Comparison of ENCODE assay signal across 26 cellular contexts in genomic region chr6:21909321-21909720, GRCh38.
DNase-seq lines count a peak whose midpoint lies in the region; ATAC-seq and TF ChIP-seq lines count a peak whose summit lies in the region.
"Had no signal": no experiment of that assay in that cellular context is flagged by ENCODE, and none has a peak within 500 bp of the region (broad histone marks: within the 10 kb centered on the region; RNA-seq: fewer than 3 reads in every experiment).

No MANE protein-coding gene starts in this region.

- H3K36me3 ChIP-seq in RWPE2 (ENCODE audit: low read depth) (no peaks in the 10 kb centered on the region), uterus (no peaks in the 10 kb centered on the region)
- H3K36me3 ChIP-seq in CD8-positive, alpha-beta memory T cell (ENCODE audit: insufficient read depth, low read length) = no peaks in the 10 kb centered on the region

- DNase-seq in RWPE2 (ENCODE audit: low spot score) = no peak
- no peak for DNase-seq in mesothelial cell of epicardium (ENCODE audit: low spot score in 2 of 2, unreplicated experiment in 2 of 2)
- no peak for DNase-seq in uterus
- no peak for DNase-seq in CD8-positive, alpha-beta memory T cell
- no peak for DNase-seq in LoVo (ENCODE audit: low spot score)
- DNase-seq in stimulated activated CD4-positive, alpha-beta T cell treated with anti-CD3 and anti-CD28 coated beads, Interleukin-2, amount 100 ng/mL, for 48 hours = no peak
- DNase-seq: C1 segment of cervical spinal cord; CD4-positive, alpha-beta memory T cell; DMS 273 treated with DMSO at 0.1 percent for 48 hours; DMS79; EL; GDM1; NCI-H1092; NCI-H1436; NCI-H187; NCI-H2171 treated with DMSO at 0.1 percent for 48 hours; NCI-H345; NCI-H510A treated with DMSO at 0.1 percent for 48 hours; NCI-H748 treated with DMSO at 0.1 percent for 48 hours; PC-9; SHP77 treated with DMSO at 0.1 percent for 48 hours had no signal

- H3K4me1 ChIP-seq in RWPE2 (ENCODE audit: insufficient read depth, poor library complexity, severe bottlenecking) = peaks cover 16% of the 10 kb centered on the region
- H3K4me1 ChIP-seq in uterus = peaks cover 3 to 8% of the 10 kb centered on the region in 2 donors
- no peaks in the 10 kb centered on the region for H3K4me1 ChIP-seq in CD8-positive, alpha-beta memory T cell (ENCODE audit: insufficient read depth, low read length)

- intact Hi-C loops in uterus (cut with DNase I; ENCODE audit: low total_unique reads) = no loop called here

- peaks cover 73% of the 10 kb centered on the region for H3K4me1 Mint-ChIP-seq in mesothelial cell of epicardium
- no peaks in the 10 kb centered on the region for H3K4me1 Mint-ChIP-seq in CD8-positive, alpha-beta memory T cell
- H3K4me1 Mint-ChIP-seq: IgD-negative memory B cell had no signal

- H3K4me3 ChIP-seq in RWPE2 (ENCODE audit: severe bottlenecking) = no peak overlapping the region
- no peak overlapping the region for H3K4me3 ChIP-seq in uterus
- no peak overlapping the region for H3K4me3 ChIP-seq in CD8-positive, alpha-beta memory T cell (ENCODE audit: low read length)
- H3K4me3 ChIP-seq: GM12878, PC-9 had no signal

- no peak overlapping the region for H3K27ac ChIP-seq in RWPE2 (ENCODE audit: poor library complexity, severe bottlenecking)
- H3K27ac ChIP-seq in uterus = peak overlapping the region; percentile 18 to 35
- no peak overlapping the region for H3K27ac ChIP-seq in CD8-positive, alpha-beta memory T cell (ENCODE audit: low read depth, low read length)
- H3K27ac ChIP-seq: HL-60, PC-9 had no signal

- H3K27me3 ChIP-seq in RWPE2 (ENCODE audit: insufficient read depth, poor library complexity, severe bottlenecking) (no peaks in the 10 kb centered on the region), uterus (no peaks in the 10 kb centered on the region)
- no peaks in the 10 kb centered on the region for H3K27me3 ChIP-seq in CD8-positive, alpha-beta memory T cell (ENCODE audit: insufficient read depth, low read length, poor library complexity, severe bottlenecking)

- peak overlapping the region; percentile 31 for H3K27ac Mint-ChIP-seq in mesothelial cell of epicardium
- H3K27ac Mint-ChIP-seq in CD8-positive, alpha-beta memory T cell = no peak overlapping the region
- H3K27ac Mint-ChIP-seq: CD4-positive, alpha-beta memory T cell; IgD-negative memory B cell had no signal

- H3K9me3 ChIP-seq in RWPE2 (ENCODE audit: severe bottlenecking) = no peaks in the 10 kb centered on the region
- H3K9me3 ChIP-seq in uterus = no peaks in the 10 kb centered on the region
- H3K9me3 ChIP-seq in CD8-positive, alpha-beta memory T cell (ENCODE audit: low read length) = no peaks in the 10 kb centered on the region

- H3K27me3 Mint-ChIP-seq in mesothelial cell of epicardium (ENCODE audit: low read depth) = no peaks in the 10 kb centered on the region
- H3K27me3 Mint-ChIP-seq in CD8-positive, alpha-beta memory T cell = no peaks in the 10 kb centered on the region
- H3K27me3 Mint-ChIP-seq: IgD-negative memory B cell had no signal

- TF ChIP-seq CTCF in RWPE2 (IDR thresholded peaks at IDR 0.05; ENCODE audit: poor library complexity, severe bottlenecking) = no peak
- no peak for TF ChIP-seq CTCF in mesothelial cell of epicardium (IDR thresholded peaks at IDR 0.05; ENCODE audit: unreplicated experiment)
- TF ChIP-seq CTCF in uterus (IDR thresholded peaks at IDR 0.05) = no peak

- no peak overlapping the region for H3K4me3 Mint-ChIP-seq in mesothelial cell of epicardium
- no peak overlapping the region for H3K4me3 Mint-ChIP-seq in CD8-positive, alpha-beta memory T cell
- H3K4me3 Mint-ChIP-seq: CD4-positive, alpha-beta memory T cell; IgD-negative memory B cell had no signal

- peak; percentile 80 for ATAC-seq in RWPE2 (ENCODE audit: low read depth)
- peak; percentile 57 for ATAC-seq in esophagus mucosa
- no peak for ATAC-seq in GM21515 (IDR thresholded peaks at IDR 0.05; ENCODE audit: unreplicated experiment)
- ATAC-seq: GM12878 had no signal

- CTCF ChIA-PET in CD8-positive, alpha-beta memory T cell (lab: Charles Lee) = no interaction called here

- TF ChIP-seq POLR2A in uterus (IDR thresholded peaks at IDR 0.05) = no peak

- H3K9me3 Mint-ChIP-seq in mesothelial cell of epicardium = no peaks in the 10 kb centered on the region
- peaks cover 0 to 4% (median 1%) of the 10 kb centered on the region in 5 donors for H3K9me3 Mint-ChIP-seq in CD8-positive, alpha-beta memory T cell
- H3K9me3 Mint-ChIP-seq: IgD-negative memory B cell had no signal

- peaks cover 17% of the 10 kb centered on the region for H3K36me3 Mint-ChIP-seq in mesothelial cell of epicardium
- H3K36me3 Mint-ChIP-seq in CD8-positive, alpha-beta memory T cell = no peaks in the 10 kb centered on the region
- H3K36me3 Mint-ChIP-seq: CD4-positive, alpha-beta memory T cell; IgD-negative memory B cell had no signal

- POLR2A ChIA-PET in CD8-positive, alpha-beta memory T cell (lab: Charles Lee) = no interaction called here

Comparison
In these comparisons a context has a peak if more than half of its experiments do, and no peak if none do; other contexts are left out.
1. H3K27ac ChIP-seq: peak in uterus (2 of 2); none in RWPE2 (single experiment) and CD8-positive, alpha-beta memory T cell (single experiment).